In the genomic region with DNA sequence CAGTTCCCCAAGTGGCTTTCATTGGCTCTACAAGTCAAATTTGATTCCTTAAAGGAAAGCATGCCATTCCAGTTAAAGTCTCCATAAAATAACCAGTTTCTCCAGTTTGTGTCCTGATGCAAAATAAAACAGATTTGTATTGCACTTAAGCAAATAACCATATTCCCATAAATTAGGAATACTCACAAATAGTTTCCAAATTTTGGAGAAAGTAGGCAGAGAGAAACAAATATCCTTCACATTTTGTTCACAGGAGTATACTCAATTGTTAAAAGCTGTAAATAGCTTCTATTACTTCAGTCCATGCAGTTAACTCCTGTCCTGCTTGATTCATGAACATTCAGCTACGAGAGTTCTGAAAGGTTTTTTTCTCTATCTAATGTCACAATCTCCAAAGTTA, we compare ENCODE assay signal across 23 cellular contexts.
DNase-seq lines count a peak whose midpoint lies in the region.
"Had no signal": no experiment of that assay in that cellular context is flagged by ENCODE, and none has a peak within 500 bp of the region (broad histone marks: within the 10 kb centered on the region; RNA-seq: fewer than 3 reads in every experiment).

No MANE protein-coding gene starts in this region.

- H2AK5ac ChIP-seq in mesendoderm (ENCODE audit: low read length) = no peak overlapping the region

- no peak overlapping the region for H4K5ac ChIP-seq in mesendoderm (ENCODE audit: low read length)

- H3K79me2 ChIP-seq in mesendoderm (ENCODE audit: control insufficient read depth, insufficient read depth, low read length) = no peaks in the 10 kb centered on the region

- H3K4ac ChIP-seq in mesendoderm (ENCODE audit: low read depth, low read length) = no peak overlapping the region

- no peak overlapping the region for H3K9ac ChIP-seq in mesendoderm (ENCODE audit: low read length)
- H3K9ac ChIP-seq: BLaER1 had no signal

- WGBS in mesendoderm (ENCODE audit: extremely low coverage, insufficient coverage, low lambda C conversion rate) = no CpG with 5 or more reads among the region's 1 CpG

- no peak overlapping the region for H2BK15ac ChIP-seq in mesendoderm (replicated peaks; ENCODE audit: low read depth)

- no peak overlapping the region for H3K18ac ChIP-seq in mesendoderm (ENCODE audit: low read length)

- no peak overlapping the region for H3K27ac ChIP-seq in mesendoderm (ENCODE audit: low read depth, low read length)
- H3K27ac ChIP-seq: BLaER1 had no signal

- no peaks in the 10 kb centered on the region for H3K4me1 ChIP-seq in mesendoderm (ENCODE audit: control insufficient read depth, low read depth, low read length)
- H3K4me1 ChIP-seq: BE2C, BLaER1 had no signal

- no peaks in the 10 kb centered on the region for H3K79me1 ChIP-seq in mesendoderm (ENCODE audit: low read length)

- no peak overlapping the region for H3K56ac ChIP-seq in mesendoderm (ENCODE audit: low read length)

- H3K36me3 ChIP-seq in mesendoderm (ENCODE audit: control insufficient read depth, insufficient read depth, low read length) = no peaks in the 10 kb centered on the region
- H3K36me3 ChIP-seq: BE2C, BLaER1 had no signal

- no peaks in the 10 kb centered on the region for H3K27me3 ChIP-seq in mesendoderm (ENCODE audit: insufficient read depth, low read length, poor library complexity)
- H3K27me3 ChIP-seq: BE2C, BLaER1 had no signal

- no peak overlapping the region for H4K8ac ChIP-seq in mesendoderm (ENCODE audit: low read depth, low read length)

- H3K23ac ChIP-seq in mesendoderm (ENCODE audit: low read length) = no peak overlapping the region

- H2BK120ac ChIP-seq in mesendoderm (ENCODE audit: low read depth, low read length) = no peak overlapping the region

- no peak overlapping the region for H3K4me2 ChIP-seq in mesendoderm (ENCODE audit: low read length)
- H3K4me2 ChIP-seq: BLaER1 had no signal

- no peak overlapping the region for H2BK5ac ChIP-seq in mesendoderm (ENCODE audit: low read length)

- no peak overlapping the region for H3K4me3 ChIP-seq in mesendoderm (ENCODE audit: low read length)
- H3K4me3 ChIP-seq: BLaER1, GM12878 had no signal

- peak; percentile 10 for DNase-seq in HT-29 (ENCODE audit: low spot score)
- peak; percentile 13 for DNase-seq in OCI-M1 (lab: John Stamatoyannopoulos, UW)
- DNase-seq in mesendoderm = peak; percentile 30
- DNase-seq in pons (ENCODE audit: low spot score) = no peak
- DNase-seq in NCI-H146 treated with DMSO at 0.1 percent for 48 hours (lab: John Stamatoyannopoulos, UW; ENCODE audit: unreplicated experiment) = no peak
- DNase-seq in NOMO-1 treated with dmso at 0.1 percent for 144 hours (lab: John Stamatoyannopoulos, UW; ENCODE audit: unreplicated experiment) = no peak
- DNase-seq: 8988T; ACHN; BE2C; C1 segment of cervical spinal cord; CD4-positive, alpha-beta memory T cell; CD4-positive, CD25-positive, alpha-beta regulatory T cell; CD8-positive, alpha-beta memory T cell; COR-L47; DMS 273 treated with DMSO at 0.1 percent for 48 hours; DMS153; DMS53; DMS79; DND-41; EL; GDM1 had no signal

Comparison
In these comparisons a context has a peak if more than half of its experiments do, and no peak if none do; other contexts are left out.
1. DNase-seq: peak in HT-29 (single experiment), OCI-M1 (single experiment) and mesendoderm (single experiment); none in pons (single experiment), NCI-H146 treated with DMSO at 0.1 percent for 48 hours (single experiment) and NOMO-1 treated with dmso at 0.1 percent for 144 hours (single experiment).